Comparison of ENCODE assay signal across 8 cellular contexts in genomic region chr3:69212411-69213160, GRCh38.
DNase-seq lines count a peak whose midpoint lies in the region; ATAC-seq and TF ChIP-seq lines count a peak whose summit lies in the region.

No MANE protein-coding gene starts in this region.

- intact Hi-C loops in heart left ventricle (cut with DNase I), result no loop called here
- intact Hi-C loops in Right ventricle myocardium superior (cut with DNase I), result no loop called here
- intact Hi-C loops in head of caudate nucleus (cut with DNase I), result no loop called here

- H3K27ac ChIP-seq in heart left ventricle, result peak overlapping the region in 1 of 12 donors; percentile 34
- H3K27ac ChIP-seq in SJCRH30, result no peak overlapping the region

- peaks cover 15% of the 10 kb centered on the region for H3K4me1 Mint-ChIP-seq in activated naive CD8-positive, alpha-beta T cell (ENCODE audit: low read depth)
- H3K4me1 Mint-ChIP-seq in mesothelial cell of epicardium, result peaks cover 36% of the 10 kb centered on the region

- peaks cover 0 to 18% (median 0%) of the 10 kb centered on the region in 12 donors for H3K4me1 ChIP-seq in heart left ventricle
- no peaks in the 10 kb centered on the region for H3K4me1 ChIP-seq in SJCRH30

- DNase-seq in heart left ventricle, result no peak
- no peak for DNase-seq in Right ventricle myocardium superior
- DNase-seq in mesothelial cell of epicardium (ENCODE audit: low spot score in 2 of 2, unreplicated experiment in 2 of 2), result no peak
- DNase-seq in SJCRH30, result no peak
- DNase-seq in head of caudate nucleus, result no peak
- no peak for DNase-seq in NCI-H345 (lab: John Stamatoyannopoulos, UW)

- no peak overlapping the region for H3K4me3 Mint-ChIP-seq in activated naive CD8-positive, alpha-beta T cell
- no peak overlapping the region for H3K4me3 Mint-ChIP-seq in mesothelial cell of epicardium

- H3K4me3 ChIP-seq in heart left ventricle (no peak overlapping the region), SJCRH30 (no peak overlapping the region)

- no peaks in the 10 kb centered on the region for H3K9me3 Mint-ChIP-seq in activated naive CD8-positive, alpha-beta T cell (ENCODE audit: low read depth)
- peaks cover 3% of the 10 kb centered on the region for H3K9me3 Mint-ChIP-seq in mesothelial cell of epicardium

- no peaks in the 10 kb centered on the region for H3K9me3 ChIP-seq in heart left ventricle
- H3K9me3 ChIP-seq in SJCRH30 (replicated peaks), result no peaks in the 10 kb centered on the region

- peak in 3 of 4 donors; percentile 9 to 46 (median 28) for ATAC-seq in heart left ventricle
- ATAC-seq in Right ventricle myocardium superior (ENCODE audit: poor library complexity), result no peak
- ATAC-seq in HG03565 (IDR thresholded peaks at IDR 0.05; ENCODE audit: unreplicated experiment), result peak; percentile 81

- peak overlapping the region; percentile 30 for H3K27ac Mint-ChIP-seq in activated naive CD8-positive, alpha-beta T cell
- peak overlapping the region; percentile 86 for H3K27ac Mint-ChIP-seq in mesothelial cell of epicardium

- H3K27me3 Mint-ChIP-seq in activated naive CD8-positive, alpha-beta T cell, result peaks cover 2% of the 10 kb centered on the region
- no peaks in the 10 kb centered on the region for H3K27me3 Mint-ChIP-seq in mesothelial cell of epicardium (ENCODE audit: low read depth)

- H3K36me3 ChIP-seq in heart left ventricle (peaks cover 0 to 84% (median 43%) of the 10 kb centered on the region in 9 donors), SJCRH30 (no peaks in the 10 kb centered on the region)

- H3K36me3 Mint-ChIP-seq in activated naive CD8-positive, alpha-beta T cell, result peaks cover under 1% of the 10 kb centered on the region
- peaks cover 53% of the 10 kb centered on the region for H3K36me3 Mint-ChIP-seq in mesothelial cell of epicardium

- 72 to 82% (median 77%) methylated on average over 3 of the region's 3 CpGs for WGBS in heart left ventricle, 4 donors

- TF ChIP-seq CTCF in heart left ventricle (IDR thresholded peaks at IDR 0.05) (no peak), mesothelial cell of epicardium (IDR thresholded peaks at IDR 0.05; ENCODE audit: unreplicated experiment) (no peak)

- H3K27me3 ChIP-seq in heart left ventricle (no peaks in the 10 kb centered on the region), SJCRH30 (no peaks in the 10 kb centered on the region)

- no peak for TF ChIP-seq POLR2A in heart left ventricle (IDR thresholded peaks at IDR 0.05)
